2 cellular contexts compared by ENCODE assay signal in genomic region chr1:51313961-51314777, GRCh38.
TF ChIP-seq lines count a peak whose summit lies in the region.

No MANE protein-coding gene starts in this region.

TF ChIP-seq in A549, 52 proteins besides CTCF, POLR2A, EP300 and RAD21 (continued from another document):
- TF ChIP-seq HMGXB4 (CRISPR knock-in tag; IDR thresholded peaks at IDR 0.05; ENCODE audit: borderline replicate concordance), result no peak
- TF ChIP-seq CEBPB (IDR thresholded peaks at IDR 0.05), result 0 out of 4 replicates have a peak, but pooled peaks of 1 of the 2 experiments have one; percentile 23
- TF ChIP-seq KDM5A (IDR thresholded peaks at IDR 0.05), result no peak
- no peak for TF ChIP-seq CHD2 (IDR thresholded peaks at IDR 0.05; ENCODE audit: low read length, partially characterized antibody)
- no peak for TF ChIP-seq FOSL2 (IDR thresholded peaks at IDR 0.05)
- peak; percentile 11; the same call in 1 of the 2 replicates for TF ChIP-seq FOSL2 (CRISPR knock-in tag; IDR thresholded peaks at IDR 0.05)
- no peak for TF ChIP-seq HES2 (IDR thresholded peaks at IDR 0.05)
- TF ChIP-seq ELK1 (IDR thresholded peaks at IDR 0.05; ENCODE audit: low read depth, low read length), result no peak

TF ChIP-seq in liver, 16 proteins besides CTCF, POLR2A, EP300 and RAD21 (continued from another document):
- TF ChIP-seq REST (IDR thresholded peaks at IDR 0.05) (no peak), HNF4G (IDR thresholded peaks at IDR 0.05) (no peak)
TF ChIP-seq in liver: peak in this region for 6.
